Comparison of ENCODE assay signal across 12 cellular contexts in the genomic region with DNA sequence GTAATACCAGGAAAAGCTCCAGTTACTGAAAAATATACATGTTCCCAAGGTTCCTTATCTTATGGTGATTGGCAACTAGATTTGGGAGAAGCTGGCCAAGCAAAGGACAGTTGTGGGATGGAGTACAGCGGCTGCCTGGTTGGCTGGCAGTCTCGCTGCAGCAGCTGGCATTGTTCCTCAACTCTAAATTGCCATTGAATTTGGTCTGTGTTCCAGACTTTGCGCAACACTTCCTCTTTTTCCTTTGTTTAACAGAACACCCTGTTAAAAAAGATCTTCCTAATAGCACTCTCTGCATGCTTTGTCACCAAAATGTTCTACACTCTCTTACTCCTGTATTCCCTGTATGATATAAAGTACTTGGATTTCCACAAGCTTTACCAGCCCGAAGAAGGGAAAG.
DNase-seq lines count a peak whose midpoint lies in the region; ATAC-seq and TF ChIP-seq lines count a peak whose summit lies in the region.
"Had no signal": no experiment of that assay in that cellular context is flagged by ENCODE, and none has a peak within 500 bp of the region (broad histone marks: within the 10 kb centered on the region; RNA-seq: fewer than 3 reads in every experiment).

No MANE protein-coding gene starts in this region.

- no peak overlapping the region for H3K9ac ChIP-seq in adipocyte (ENCODE audit: low read length)

- TF ChIP-seq CTCF in right atrium auricular region (IDR thresholded peaks at IDR 0.05) (no peak), thoracic aorta (IDR thresholded peaks at IDR 0.05) (no peak)

- H3K27ac ChIP-seq in right atrium auricular region (peak overlapping the region in 1 of 2 donors; percentile 36), thoracic aorta (peak overlapping the region; percentile 40 to 74)
- H3K27ac ChIP-seq: stomach had no signal

- H3K4me1 ChIP-seq in adipocyte (ENCODE audit: control insufficient read depth, insufficient read depth, low read length) = peaks cover 21% of the 10 kb centered on the region
- peaks cover 0 to 10% of the 10 kb centered on the region in 2 donors for H3K4me1 ChIP-seq in right atrium auricular region
- H3K4me1 ChIP-seq in thoracic aorta (ENCODE audit: control insufficient read depth in 1 of 2, low read depth in 2 of 2) = peaks cover 18 to 29% of the 10 kb centered on the region in 2 donors

- no peaks in the 10 kb centered on the region for H3K36me3 ChIP-seq in adipocyte (ENCODE audit: control insufficient read depth, insufficient read depth, low read length, severe bottlenecking)
- H3K36me3 ChIP-seq in right atrium auricular region = no peaks in the 10 kb centered on the region
- no peaks in the 10 kb centered on the region for H3K36me3 ChIP-seq in thoracic aorta
- H3K36me3 ChIP-seq: stomach had no signal

- no peaks in the 10 kb centered on the region for H3K9me3 ChIP-seq in adipocyte (ENCODE audit: control insufficient read depth, low read length)
- no peaks in the 10 kb centered on the region for H3K9me3 ChIP-seq in right atrium auricular region
- no peaks in the 10 kb centered on the region for H3K9me3 ChIP-seq in thoracic aorta
- H3K9me3 ChIP-seq: stomach had no signal

- ATAC-seq in thoracic aorta (ENCODE audit: insufficient number of reproducible peaks, low FRiP score, low read depth) = no peak
- ATAC-seq: PC-3 had no signal

- H3K4me3 ChIP-seq in adipocyte (ENCODE audit: low read length) (no peak overlapping the region), right atrium auricular region (no peak overlapping the region), thoracic aorta (peak overlapping the region; percentile 46)
- H3K4me3 ChIP-seq: stomach had no signal

- H3K27me3 ChIP-seq in adipocyte (replicated peaks; ENCODE audit: control insufficient read depth, insufficient read depth, low read length) (no peaks in the 10 kb centered on the region), right atrium auricular region (no peaks in the 10 kb centered on the region), thoracic aorta (replicated peaks; ENCODE audit: insufficient read depth) (no peaks in the 10 kb centered on the region)
- H3K27me3 ChIP-seq: stomach had no signal

- DNase-seq in LHCN-M2 (ENCODE audit: low read depth) (peak; percentile 85), adipocyte (ENCODE audit: low read depth) (peak; percentile 39), right atrium auricular region (ENCODE audit: low spot score) (peak; percentile 63), thoracic aorta (ENCODE audit: low spot score) (no peak), DMS153 (lab: John Stamatoyannopoulos, UW) (no peak), NCI-H1092 treated with DMSO at 0.1 percent for 48 hours (lab: John Stamatoyannopoulos, UW) (no peak)
- DNase-seq in activated CD4-positive, alpha-beta T cell treated with anti-CD3 and anti-CD28 coated beads for 1 hour = no peak
- DNase-seq: HCEC 1CT, NCI-H2171, PC-3, stomach, T1000 had no signal

Comparison
In these comparisons a context has a peak if more than half of its experiments do, and no peak if none do; other contexts are left out.
1. DNase-seq: peak in LHCN-M2 (single experiment), adipocyte (single experiment) and right atrium auricular region (single experiment); none in thoracic aorta (single experiment), activated CD4-positive, alpha-beta T cell treated with anti-CD3 and anti-CD28 coated beads for 1 hour (single experiment), DMS153 (single experiment) and NCI-H1092 treated with DMSO at 0.1 percent for 48 hours (single experiment).